8 cellular contexts compared by ENCODE assay signal in genomic region chr18:3998698-3999333, GRCh38.
A peak's percentile ranks its signal among the peaks of the same experiment; 100 is the strongest.
DNase-seq lines count a peak whose midpoint lies in the region; ATAC-seq and TF ChIP-seq lines count a peak whose summit lies in the region.

No MANE protein-coding gene starts in this region.

- TF ChIP-seq CTCF in KMS-11 (conservative IDR thresholded peaks at IDR 0.05; ENCODE audit: low read depth, low read length) (peak; percentile 35; the same call in 1 of the 2 replicates), VCaP (conservative IDR thresholded peaks at IDR 0.05) (peak; percentile 91), uterus (IDR thresholded peaks at IDR 0.05) (peak; percentile 46 to 61 (median 55))

- H3K9me3 ChIP-seq in uterus: no peaks in the 10 kb centered on the region

- DNase-seq in NCI-H2107 treated with DMSO at 0.1 percent for 48 hours (lab: John Stamatoyannopoulos, UW; ENCODE audit: unreplicated experiment): peak; percentile 16
- no peak for DNase-seq in NCI-H2107 (lab: John Stamatoyannopoulos, UW)
- DNase-seq in hepatic stellate cell (ENCODE audit: low spot score): peak; percentile 7
- DNase-seq in uterus: no peak
- no peak for DNase-seq in retina

- no peaks in the 10 kb centered on the region for H3K4me1 ChIP-seq in KMS-11 (ENCODE audit: low read depth, poor library complexity, severe bottlenecking)
- no peaks in the 10 kb centered on the region for H3K4me1 ChIP-seq in uterus

- no peak for TF ChIP-seq POLR2A in uterus (IDR thresholded peaks at IDR 0.05)

- H3K9ac ChIP-seq in KMS-11: no peak overlapping the region

- no peaks in the 10 kb centered on the region for H3K27me3 ChIP-seq in KMS-11 (ENCODE audit: insufficient read depth, low read depth)
- no peaks in the 10 kb centered on the region for H3K27me3 ChIP-seq in uterus

- H3K4me3 ChIP-seq in KMS-11 (IDR thresholded peaks at IDR 0.05; ENCODE audit: insufficient read depth, low read depth, low read length) (no peak overlapping the region), uterus (no peak overlapping the region)

- H2AFZ ChIP-seq in KMS-11 (ENCODE audit: low read depth): no peak overlapping the region

- no peaks in the 10 kb centered on the region for H4K20me1 ChIP-seq in KMS-11 (ENCODE audit: insufficient read depth)

- H3K79me2 ChIP-seq in KMS-11 (ENCODE audit: insufficient read depth, low read depth): no peaks in the 10 kb centered on the region

- no peak overlapping the region for H3K4me2 ChIP-seq in KMS-11

- H3K27ac ChIP-seq in KMS-11: no peak overlapping the region
- H3K27ac ChIP-seq in VCaP: no peak overlapping the region
- no peak overlapping the region for H3K27ac ChIP-seq in uterus

- ATAC-seq in HG02840 (IDR thresholded peaks at IDR 0.05; ENCODE audit: low FRiP score, unreplicated experiment): no peak

- intact Hi-C loops in uterus (cut with DNase I; ENCODE audit: low total_unique reads): no loop called here

- H3K36me3 ChIP-seq in KMS-11 (ENCODE audit: insufficient read depth): no peaks in the 10 kb centered on the region
- no peaks in the 10 kb centered on the region for H3K36me3 ChIP-seq in uterus

Comparison
In these comparisons a context has a peak if more than half of its experiments do, and no peak if none do; other contexts are left out.
1. DNase-seq: peak in NCI-H2107 treated with DMSO at 0.1 percent for 48 hours (single experiment) and hepatic stellate cell (single experiment); none in NCI-H2107 (single experiment), uterus (0 of 2) and retina (single experiment).
2. CTCF ChIP-seq: peak in every context shown above with its lines; median percentile 91 in VCaP; 55 in uterus; 35 in KMS-11.